Comparison of ENCODE assay signal across 22 cellular contexts in the genomic region with DNA sequence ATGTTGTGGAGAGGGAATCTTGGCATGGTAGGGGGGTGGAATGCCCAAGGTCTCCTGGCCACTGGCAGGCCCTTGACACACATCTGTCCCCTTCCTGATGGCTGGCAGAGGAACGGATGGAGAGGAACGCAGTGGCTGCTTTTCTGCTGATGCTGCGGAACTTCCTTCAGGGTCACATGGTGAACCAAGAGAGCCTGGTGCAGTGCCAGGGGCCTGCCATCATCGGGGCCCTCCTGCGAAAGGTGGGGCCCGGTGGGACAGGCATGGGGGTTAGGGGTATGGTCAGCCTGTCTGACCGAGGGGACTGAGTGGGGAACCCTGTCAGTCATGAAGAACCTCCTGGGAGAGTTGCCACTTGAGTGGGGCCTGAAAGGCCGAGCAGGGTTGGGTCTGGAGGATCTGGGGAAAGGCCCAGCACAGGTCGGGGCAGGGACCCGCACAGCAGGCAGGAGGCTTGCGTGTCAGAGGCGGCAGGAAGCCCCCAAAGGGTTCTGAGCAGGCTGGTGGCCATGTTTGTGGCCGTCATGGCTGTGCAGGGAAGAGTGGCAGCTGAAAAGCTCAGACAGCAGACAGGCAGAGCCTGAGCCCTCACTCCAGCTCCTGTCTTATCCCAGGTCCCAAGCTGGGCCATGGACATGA. TPM values are rescaled to one million over a fixed set of nuclear protein-coding genes. Genes with fewer than 3 reads are reported as not detected.
DNase-seq lines count a peak whose midpoint lies in the region; ATAC-seq, FAIRE-seq and TF ChIP-seq lines count a peak whose summit lies in the region.
"Had no signal": no experiment of that assay in that cellular context is flagged by ENCODE, and none has a peak within 500 bp of the region (broad histone marks: within the 10 kb centered on the region; RNA-seq: fewer than 3 reads in every experiment).

No MANE protein-coding gene starts in this region.

- H3K27ac ChIP-seq in A549, result peak overlapping the region in 1 of 2 experiments; percentile 53; a peak in 2 of 6 replicates
- H3K27ac ChIP-seq in BLaER1 treated with 17β-estradiol and CSF1 and Interleukin-3, amounts not matched to agents 10 nM and 100 nM, result peak overlapping the region in 9 of 11 experiments; percentile 9 to 59 (median 46); a peak in 16 of 22 replicates
- H3K27ac ChIP-seq in mesenchymal stem cell (ENCODE audit: low read length, poor library complexity, severe bottlenecking), result no peak overlapping the region
- H3K27ac ChIP-seq: brain microvascular endothelial cell, epithelial cell of prostate, neural progenitor cell, transverse colon, VCaP had no signal

- no peaks in the 10 kb centered on the region for H3K9me3 ChIP-seq in A549
- H3K9me3 ChIP-seq in BLaER1 treated with 17β-estradiol and CSF1 and Interleukin-3, amounts not matched to agents 10 nM and 100 nM (replicated peaks in 1 of 11), result no peaks in the 10 kb centered on the region
- no peaks in the 10 kb centered on the region for H3K9me3 ChIP-seq in mesenchymal stem cell (ENCODE audit: control insufficient read depth, low read length)
- H3K9me3 ChIP-seq: transverse colon had no signal

- POLR2A ChIA-PET in A549 (lab: Yijun Ruan, JAX), result no interaction called here
- POLR2A ChIA-PET in activated CD8-positive, alpha-beta T cell treated with anti-CD3 and anti-CD28 coated beads for 36 hours (lab: Charles Lee), result interaction anchor here (0.6 kb wide), 2 partner anchors 16 to 88 kb away, joined by 3 read pairs; no protein-coding TSS in a partner anchor

- no peak for TF ChIP-seq POLR2A in A549 (IDR thresholded peaks at IDR 0.05; ENCODE audit: low read length)

- no peak overlapping the region for H2BK15ac ChIP-seq in mesenchymal stem cell (ENCODE audit: low read depth, poor library complexity, severe bottlenecking)

- 91% methylated on average over 11 of the region's 13 CpGs for WGBS in A549 (ENCODE audit: missing lambda C conversion rate)
- 93% methylated on average over 13 of the region's 13 CpGs for WGBS in mesenchymal stem cell

- no peak overlapping the region for H3K23ac ChIP-seq in mesenchymal stem cell (ENCODE audit: low read length in 2 of 2)

- H3K4me3 Mint-ChIP-seq in activated CD8-positive, alpha-beta T cell treated with anti-CD3 and anti-CD28 coated beads for 36 hours, result no peak overlapping the region
- H3K4me3 Mint-ChIP-seq: activated naive CD8-positive, alpha-beta T cell; activated T-cell treated with anti-CD3 and anti-CD28 coated beads, Interleukin-2, amount 50 U/mL, for 4 hours; neural progenitor cell had no signal

- H4K8ac ChIP-seq in mesenchymal stem cell (ENCODE audit: low read length), result no peak overlapping the region

- peaks cover 51 to 89% (median 69%) of the 10 kb centered on the region in 11 experiments for H3K36me3 ChIP-seq in BLaER1 treated with 17β-estradiol and CSF1 and Interleukin-3, amounts not matched to agents 10 nM and 100 nM
- peaks cover 0 to 35% of the 10 kb centered on the region in 2 experiments for H3K36me3 ChIP-seq in mesenchymal stem cell (ENCODE audit: control insufficient read depth in 1 of 2, insufficient read depth in 2 of 2, low read depth in 1 of 2, low read length in 2 of 2)
- H3K36me3 ChIP-seq: neural progenitor cell had no signal

- no peak overlapping the region for H3K18ac ChIP-seq in mesenchymal stem cell (ENCODE audit: low read depth in 1 of 2, low read length in 2 of 2)

- H3K4me2 ChIP-seq in A549, result no peak overlapping the region
- H3K4me2 ChIP-seq in BLaER1 treated with 17β-estradiol and CSF1 and Interleukin-3, amounts not matched to agents 10 nM and 100 nM, result peak overlapping the region; percentile 66 to 88 (median 79)
- no peak overlapping the region for H3K4me2 ChIP-seq in mesenchymal stem cell (ENCODE audit: low read length, poor library complexity, severe bottlenecking)
- H3K4me2 ChIP-seq: neural progenitor cell had no signal

- peaks cover 21% of the 10 kb centered on the region for H3K4me1 Mint-ChIP-seq in activated CD8-positive, alpha-beta T cell treated with anti-CD3 and anti-CD28 coated beads for 36 hours (ENCODE audit: low read depth)

- H4K20me1 ChIP-seq in BLaER1 treated with 17β-estradiol and CSF1 and Interleukin-3, amounts not matched to agents 10 nM and 100 nM, result peaks cover 0 to 90% (median 0%) of the 10 kb centered on the region in 11 experiments; a peak in 6 of 22 replicates

- no peak for TF ChIP-seq EP300 in A549 (IDR thresholded peaks at IDR 0.05)

- no peak overlapping the region for H2AFZ ChIP-seq in mesenchymal stem cell (ENCODE audit: low read depth, low read length)
- H2AFZ ChIP-seq: neural progenitor cell had no signal

- no peak overlapping the region for H2BK5ac ChIP-seq in mesenchymal stem cell (ENCODE audit: low read depth, low read length, poor library complexity, severe bottlenecking)

- H4K91ac ChIP-seq in mesenchymal stem cell (ENCODE audit: low read length), result peak overlapping the region; percentile 9

- H3K4me1 ChIP-seq in A549, result peaks cover 12% of the 10 kb centered on the region
- peaks cover 49 to 65% (median 55%) of the 10 kb centered on the region in 10 experiments for H3K4me1 ChIP-seq in BLaER1 treated with 17β-estradiol and CSF1 and Interleukin-3, amounts not matched to agents 10 nM and 100 nM
- H3K4me1 ChIP-seq in mesenchymal stem cell (ENCODE audit: control insufficient read depth, insufficient read depth, low read depth, low read length), result peaks cover 15% of the 10 kb centered on the region
- H3K4me1 ChIP-seq: neural progenitor cell had no signal

- H3K14ac ChIP-seq in mesenchymal stem cell (ENCODE audit: low read length in 2 of 2), result no peak overlapping the region

- FAIRE-seq in A549 (lab: Jason Lieb, UNC), result no peak
- FAIRE-seq: frontal cortex, G401.6 had no signal

- intact Hi-C loops in activated CD8-positive, alpha-beta T cell treated with anti-CD3 and anti-CD28 coated beads for 36 hours (cut with micrococcal nuclease), result loop anchor here (5.0 kb wide), 1 partner anchor 75 kb away; no protein-coding TSS in a partner anchor

- TF ChIP-seq RAD21 in A549 (conservative IDR thresholded peaks at IDR 0.05 in 1 of 2, IDR thresholded peaks at IDR 0.05 in 1 of 2), result no peak

- H3K36me3 Mint-ChIP-seq in activated CD8-positive, alpha-beta T cell treated with anti-CD3 and anti-CD28 coated beads for 36 hours (ENCODE audit: low read depth), result peaks cover 19% of the 10 kb centered on the region
- H3K36me3 Mint-ChIP-seq: neural progenitor cell had no signal

- DNase-seq in A549 (ENCODE audit: low read depth in 1 of 2, low spot score in 1 of 2) (no peak), mesenchymal stem cell (no peak), activated gamma-delta T cell treated with Interleukin-2 at 50 U/mL for 16 hours (no peak), NCI-H2171 (lab: John Stamatoyannopoulos, UW) (no peak), AG08395 (ENCODE audit: low spot score) (no peak)
- DNase-seq in activated CD8-positive, alpha-beta T cell treated with anti-CD3 and anti-CD28 coated beads for 36 hours, result no peak
- DNase-seq: activated T-cell treated with anti-CD3 and anti-CD28 coated beads, Interleukin-2, amount 50 U/mL, for 4 hours; brain microvascular endothelial cell; dermis blood vessel endothelial cell; GOT3; midbrain; NCI-H1417; SHP77; T-helper 2 cell; transverse colon had no signal

- H3K4ac ChIP-seq in mesenchymal stem cell (ENCODE audit: low read depth in 1 of 2, low read length in 2 of 2), result no peak overlapping the region

- no peaks in the 10 kb centered on the region for H3K27me3 ChIP-seq in BLaER1 treated with 17β-estradiol and CSF1 and Interleukin-3, amounts not matched to agents 10 nM and 100 nM
- H3K27me3 ChIP-seq in mesenchymal stem cell (ENCODE audit: control insufficient read depth in 1 of 2, insufficient read depth in 1 of 2, low read length in 2 of 2), result no peaks in the 10 kb centered on the region
- H3K27me3 ChIP-seq: brain microvascular endothelial cell, neural progenitor cell, transverse colon had no signal

- no peak overlapping the region for H2BK120ac ChIP-seq in mesenchymal stem cell (ENCODE audit: low read depth, low read length)

- no peak overlapping the region for H2BK12ac ChIP-seq in mesenchymal stem cell (ENCODE audit: low read length in 2 of 2)

- peak overlapping the region; percentile 0 for H3K27ac Mint-ChIP-seq in activated CD8-positive, alpha-beta T cell treated with anti-CD3 and anti-CD28 coated beads for 36 hours

- ATAC-seq in A549, result peak in 1 of 2 experiments; percentile 4; a peak in 2 of 6 replicates
- ATAC-seq in activated CD8-positive, alpha-beta T cell treated with anti-CD3 and anti-CD28 coated beads for 36 hours, result no peak

- no peaks in the 10 kb centered on the region for H3K79me1 ChIP-seq in mesenchymal stem cell (replicated peaks; ENCODE audit: low read length, poor library complexity, severe bottlenecking)

- H3K27me3 Mint-ChIP-seq in activated CD8-positive, alpha-beta T cell treated with anti-CD3 and anti-CD28 coated beads for 36 hours, result no peaks in the 10 kb centered on the region
- H3K27me3 Mint-ChIP-seq: activated naive CD8-positive, alpha-beta T cell had no signal

- no peak overlapping the region for H2AK5ac ChIP-seq in mesenchymal stem cell (ENCODE audit: low read length, severe bottlenecking)

- no peaks in the 10 kb centered on the region for H3K9me3 Mint-ChIP-seq in activated CD8-positive, alpha-beta T cell treated with anti-CD3 and anti-CD28 coated beads for 36 hours
- H3K9me3 Mint-ChIP-seq: activated T-cell treated with anti-CD3 and anti-CD28 coated beads, Interleukin-2, amount 50 U/mL, for 4 hours; neural progenitor cell had no signal

- peak overlapping the region in 9 of 11 experiments; percentile 11 to 64 (median 37); a peak in 9 of 22 replicates for H3K9ac ChIP-seq in BLaER1 treated with 17β-estradiol and CSF1 and Interleukin-3, amounts not matched to agents 10 nM and 100 nM
- no peak overlapping the region for H3K9ac ChIP-seq in mesenchymal stem cell (ENCODE audit: low read length)
- H3K9ac ChIP-seq: neural progenitor cell had no signal

- H3K4me3 ChIP-seq in A549, result no peak overlapping the region
- no peak overlapping the region for H3K4me3 ChIP-seq in BLaER1 treated with 17β-estradiol and CSF1 and Interleukin-3, amounts not matched to agents 10 nM and 100 nM
- no peak overlapping the region for H3K4me3 ChIP-seq in mesenchymal stem cell (ENCODE audit: insufficient read depth in 1 of 2, low read depth in 1 of 2, low read length in 2 of 2)
- H3K4me3 ChIP-seq: neural progenitor cell, transverse colon had no signal

- CTCF ChIA-PET in A549 (lab: Yijun Ruan, JAX), result interaction anchor here (0.8 to 4.8 kb wide), 21 partner anchors 8 to 261 kb away, joined by 3 to 54 read pairs (median 5); a partner anchor contains a TSS
- CTCF ChIA-PET in activated CD8-positive, alpha-beta T cell treated with anti-CD3 and anti-CD28 coated beads for 36 hours (lab: Charles Lee), result interaction anchor here (0.8 to 2.7 kb wide), 14 partner anchors 10 to 138 kb away, joined by 3 to 17 read pairs (median 4); no protein-coding TSS in a partner anchor

- TF ChIP-seq CTCF in A549 (IDR thresholded peaks at IDR 0.05), result no peak
- TF ChIP-seq CTCF in activated CD8-positive, alpha-beta T cell treated with anti-CD3 and anti-CD28 coated beads for 36 hours (IDR thresholded peaks at IDR 0.05), result no peak

RNA-seq across cellular contexts. Expression of a gene that starts 18.1 kb away (rescaled TPM):
- polyA plus RNA-seq in A549 (2011; rRNA removed) (9.6 and 13.3 TPM in 2 replicates), A549 (2017; fragmentation: RNase III; extraction: RNeasy Plus Mini Kit Qiagen cat#74134 plus additional on column Dnase treatment) (43.4 to 54.0 TPM (median 47.3 TPM) in 3 replicates)
- polyA plus RNA-seq in A549 (2012; cell fraction: cytosol; rRNA removed), result 45.5 and 60.4 TPM in 2 replicates
- 409 and 469 TPM in 2 replicates for polyA plus RNA-seq in A549 (2012; cell fraction: nucleus; rRNA removed)
- polyA minus RNA-seq in A549 (2011; rRNA and poly(A)+ RNA removed), result 14.9 and 24.5 TPM in 2 replicates
- 10 to 100 TPM; 58.9 to 63.7 TPM for total RNA-seq in activated CD8-positive, alpha-beta T cell treated with anti-CD3 and anti-CD28 coated beads for 36 hours
- polyA plus RNA-seq in mesenchymal stem cell (2013, experiment 1 of 2), result 2.0 TPM
- 1.7 TPM for polyA plus RNA-seq in mesenchymal stem cell (2013, experiment 2 of 2)

RNA-seq across cellular contexts. Expression of a gene that starts 21.0 kb away (rescaled TPM):
- polyA plus RNA-seq in A549 (2011; rRNA removed) (21.7 and 34.8 TPM in 2 replicates), A549 (2017; fragmentation: RNase III; extraction: RNeasy Plus Mini Kit Qiagen cat#74134 plus additional on column Dnase treatment) (74.2 to 81.0 TPM (median 79.2 TPM) in 3 replicates)
- 53.8 and 83.7 TPM in 2 replicates for polyA plus RNA-seq in A549 (2012; cell fraction: cytosol; rRNA removed)
- polyA plus RNA-seq in A549 (2012; cell fraction: nucleus; rRNA removed), result 44.0 and 54.7 TPM in 2 replicates
- polyA minus RNA-seq in A549 (2011; rRNA and poly(A)+ RNA removed), result 30.5 and 33.9 TPM in 2 replicates
- total RNA-seq in activated CD8-positive, alpha-beta T cell treated with anti-CD3 and anti-CD28 coated beads for 36 hours, result 10 to 100 TPM; 51.2 to 51.6 TPM
- polyA plus RNA-seq in mesenchymal stem cell (2013, experiment 1 of 2), result 25.6 TPM
- polyA plus RNA-seq in mesenchymal stem cell (2013, experiment 2 of 2), result 26.2 TPM

Comparison
In these comparisons a context has a peak if more than half of its experiments do, and no peak if none do; other contexts are left out.
1. H3K4me2 ChIP-seq: peak in BLaER1 treated with 17β-estradiol and CSF1 and Interleukin-3, amounts not matched to agents 10 nM and 100 nM (11 of 11); none in A549 (single experiment) and mesenchymal stem cell (single experiment).